ENCODE assay signal across 8 cellular contexts in genomic region chr1:226870323-226871046, GRCh38. TPM values are rescaled to one million over a fixed set of nuclear protein-coding genes. Genes with fewer than 3 reads are reported as not detected.
DNase-seq lines count a peak whose midpoint lies in the region; ATAC-seq and TF ChIP-seq lines count a peak whose summit lies in the region.

Gene PSEN2, plus strand, starts transcription at chr1:226870616. Its CDS starts 11,292 bp downstream, at chr1:226881908.

- H3K36me3 ChIP-seq in ACC112 (ENCODE audit: insufficient read depth, low read length) (0 out of 2 replicates have a peak, but pooled peaks cover 3% of the 10 kb centered on the region), right lobe of liver (no peaks in the 10 kb centered on the region)

- H3K36me3 Mint-ChIP-seq in activated CD4-positive, alpha-beta T cell treated with anti-CD3 and anti-CD28 coated beads, Interleukin-2, amount 10 ng/mL, durations not matched to agents 7 days and 5 days (ENCODE audit: low read depth): no peaks in the 10 kb centered on the region

- CTCF ChIA-PET in activated CD4-positive, alpha-beta T cell treated with anti-CD3 and anti-CD28 coated beads, Interleukin-2, amount 10 ng/mL, durations not matched to agents 7 days and 5 days (lab: Charles Lee): interaction anchor here (0.7 to 2.2 kb wide), 5 partner anchors 9 to 56 kb away, joined by 3 to 12 read pairs (median 3); no protein-coding TSS in a partner anchor

- H3K27me3 ChIP-seq in ACC112 (ENCODE audit: insufficient read depth, low read length) (no peaks in the 10 kb centered on the region), dorsolateral prefrontal cortex (no peaks in the 10 kb centered on the region), right lobe of liver (no peaks in the 10 kb centered on the region)

- no peaks in the 10 kb centered on the region for H3K9me3 Mint-ChIP-seq in activated CD4-positive, alpha-beta T cell treated with anti-CD3 and anti-CD28 coated beads, Interleukin-2, amount 10 ng/mL, durations not matched to agents 7 days and 5 days

- peaks cover 16% of the 10 kb centered on the region for H3K4me1 Mint-ChIP-seq in activated CD4-positive, alpha-beta T cell treated with anti-CD3 and anti-CD28 coated beads, Interleukin-2, amount 10 ng/mL, durations not matched to agents 7 days and 5 days

- H3K79me2 ChIP-seq in ACC112 (ENCODE audit: control insufficient read depth, insufficient read depth, low read length, unreplicated experiment): peaks cover 7% of the 10 kb centered on the region

- peaks cover 38% of the 10 kb centered on the region for H3K27me3 Mint-ChIP-seq in activated CD4-positive, alpha-beta T cell treated with anti-CD3 and anti-CD28 coated beads, Interleukin-2, amount 10 ng/mL, durations not matched to agents 7 days and 5 days

- H3K27ac ChIP-seq in ACC112 (ENCODE audit: low read depth, low read length) (no peak within 1 kb of the TSS), dorsolateral prefrontal cortex (peak within 1 kb of the TSS in 42 of 59 donors; percentile 7 to 85 (median 60)), right lobe of liver (peak within 1 kb of the TSS; percentile 68 to 86 (median 74))

- peak; percentile 83 for TF ChIP-seq POLR2A in right lobe of liver (IDR thresholded peaks at IDR 0.05)

- H3K27ac Mint-ChIP-seq in activated CD4-positive, alpha-beta T cell treated with anti-CD3 and anti-CD28 coated beads, Interleukin-2, amount 10 ng/mL, durations not matched to agents 7 days and 5 days: no peak within 1 kb of the TSS

- intact Hi-C loops in dorsolateral prefrontal cortex (cut with DNase I) (no loop called here), right lobe of liver (cut with DNase I) (no loop called here)

- peak within 1 kb of the TSS; percentile 73 for H3K4me3 Mint-ChIP-seq in activated CD4-positive, alpha-beta T cell treated with anti-CD3 and anti-CD28 coated beads, Interleukin-2, amount 10 ng/mL, durations not matched to agents 7 days and 5 days

- H3K4me1 ChIP-seq in ACC112 (ENCODE audit: control insufficient read depth, insufficient read depth, low read length, unreplicated experiment): peaks cover 23% of the 10 kb centered on the region
- H3K4me1 ChIP-seq in right lobe of liver: peaks cover 0 to 18% (median 7%) of the 10 kb centered on the region in 4 donors

- TF ChIP-seq CTCF in dorsolateral prefrontal cortex (IDR thresholded peaks at IDR 0.05 in 54 of 56, conservative IDR thresholded peaks at IDR 0.05 in 2 of 56; ENCODE audit: low read depth in 1 of 56, partially characterized antibody in 56 of 56): peak in 21 of 56 donors; percentile 5 to 42 (median 17)
- peak; percentile 10 to 36 (median 22) for TF ChIP-seq CTCF in right lobe of liver (IDR thresholded peaks at IDR 0.05)

- peak; percentile 74 for DNase-seq in NCI-H2227 (lab: John Stamatoyannopoulos, UW; ENCODE audit: unreplicated experiment)
- peak; percentile 52 for DNase-seq in activated CD4-positive, alpha-beta T cell treated with anti-CD3 and anti-CD28 coated beads, Interleukin-2, amount 10 ng/mL, durations not matched to agents 7 days and 5 days
- DNase-seq in dorsolateral prefrontal cortex: peak in 9 of 10 donors; percentile 30 to 77 (median 54)
- DNase-seq in right lobe of liver: peak; percentile 86 to 90 (median 90)
- DNase-seq in stimulated activated CD4-positive, alpha-beta T cell treated with anti-CD3 and anti-CD28 coated beads, TNF-alpha, amount 100 ng/mL, for 1 hour (ENCODE audit: low read depth in 3 of 3, low spot score in 1 of 3): peak in 2 of 3 donors; percentile 22 to 45

- no peaks in the 10 kb centered on the region for H3K9me3 ChIP-seq in right lobe of liver

- H3K4me3 ChIP-seq in ACC112 (ENCODE audit: low read depth, low read length) (peak within 1 kb of the TSS; percentile 91), dorsolateral prefrontal cortex (peak within 1 kb of the TSS; percentile 61 to 92 (median 80)), right lobe of liver (peak within 1 kb of the TSS; percentile 75 to 80 (median 80))

- peak within 1 kb of the TSS; percentile 88 for H2AFZ ChIP-seq in ACC112 (ENCODE audit: low read length, unreplicated experiment)

- ATAC-seq in GM18519 (IDR thresholded peaks at IDR 0.05; ENCODE audit: low FRiP score, unreplicated experiment) (peak; percentile 88), HG02973 (IDR thresholded peaks at IDR 0.05; ENCODE audit: unreplicated experiment) (peak; percentile 93), right lobe of liver (peak; percentile 76 to 96 (median 90))

- POLR2A ChIA-PET in activated CD4-positive, alpha-beta T cell treated with anti-CD3 and anti-CD28 coated beads, Interleukin-2, amount 10 ng/mL, durations not matched to agents 7 days and 5 days (lab: Charles Lee): no interaction called here

- 1% methylated on average over 13 of the region's 82 CpGs for WGBS in right lobe of liver (ENCODE audit: insufficient coverage, low coverage, low lambda C conversion rate, missing lambda C conversion rate)

RNA-seq across cellular contexts. Expression of gene PSEN2, which starts in this region (rescaled TPM):
- total RNA-seq in activated CD4-positive, alpha-beta T cell treated with anti-CD3 and anti-CD28 coated beads, Interleukin-2, amount 10 ng/mL, durations not matched to agents 7 days and 5 days: 1 to 10 TPM; 2.0 to 2.9 TPM
- total RNA-seq in dorsolateral prefrontal cortex (10 to 100 TPM; 10.2 to 38.9 (median 24.1) TPM), right lobe of liver (10 to 100 TPM; 11.8 to 22.7 (median 15.7) TPM)

Comparison
In these comparisons a context has a peak if more than half of its experiments do, and no peak if none do; other contexts are left out.
1. DNase-seq: peak in every context shown above with its lines; median percentile 90 in right lobe of liver; 74 in NCI-H2227; 54 in dorsolateral prefrontal cortex; 52 in activated CD4-positive, alpha-beta T cell treated with anti-CD3 and anti-CD28 coated beads, Interleukin-2, amount 10 ng/mL, durations not matched to agents 7 days and 5 days; 34 in stimulated activated CD4-positive, alpha-beta T cell treated with anti-CD3 and anti-CD28 coated beads, TNF-alpha, amount 100 ng/mL, for 1 hour.